ENCODE assay signal across 1 cellular context in genomic region chrX:49199906-49200771, GRCh38.
A peak's percentile ranks its signal among the peaks of the same experiment; 100 is the strongest.
TF ChIP-seq lines count a peak whose summit lies in the region.

Gene SYP, minus strand, starts transcription at chrX:49200193. Its CDS starts 7 bp downstream, at chrX:49200186.

TF ChIP-seq in K562, 482 proteins besides CTCF, POLR2A, EP300 and RAD21 (continued from another document and continues in another):
- no peak for TF ChIP-seq ZNF449 (CRISPR knock-in tag; IDR thresholded peaks at IDR 0.05)
- TF ChIP-seq ZBTB33 (CRISPR knock-in tag; IDR thresholded peaks at IDR 0.05), result peak; percentile 72
- TF ChIP-seq HES1 (IDR thresholded peaks at IDR 0.05; ENCODE audit: low read depth), result no peak
- TF ChIP-seq NR2C1 (IDR thresholded peaks at IDR 0.05), result no peak
- no peak for TF ChIP-seq NR2C1 (tag; IDR thresholded peaks at IDR 0.05)
- peak; percentile 80; the same call in 1 of the 2 replicates for TF ChIP-seq AFF4 (CRISPR knock-in tag; IDR thresholded peaks at IDR 0.05)
- TF ChIP-seq CUX1 (CRISPR knock-in tag; IDR thresholded peaks at IDR 0.05), result no peak
- no peak for TF ChIP-seq THRAP3 (IDR thresholded peaks at IDR 0.05; ENCODE audit: borderline replicate concordance)
- no peak for TF ChIP-seq HIVEP1 (CRISPR knock-in tag; IDR thresholded peaks at IDR 0.05)
- TF ChIP-seq SMAD1 (IDR thresholded peaks at IDR 0.05; ENCODE audit: low read depth, low read length, partially characterized antibody), result no peak
- no peak for TF ChIP-seq XRCC3 (IDR thresholded peaks at IDR 0.05)
- TF ChIP-seq TCFL5 (CRISPR knock-in tag; conservative IDR thresholded peaks at IDR 0.05), result no peak
- TF ChIP-seq EP400 (IDR thresholded peaks at IDR 0.05), result peak; percentile 50; the same call in 1 of the 2 replicates
- TF ChIP-seq ZNF239 (CRISPR knock-in tag; IDR thresholded peaks at IDR 0.05), result no peak
- TF ChIP-seq TAF1 (IDR thresholded peaks at IDR 0.05; ENCODE audit: control insufficient read depth, extremely low read depth, insufficient read depth, low read length, severe bottlenecking), result peak; percentile 95
- no peak for TF ChIP-seq CTCFL (IDR thresholded peaks at IDR 0.05; ENCODE audit: borderline replicate concordance, insufficient read depth, low read depth, low read length, poor library complexity, severe bottlenecking)
- no peak for TF ChIP-seq ZNF551 (CRISPR knock-in tag; IDR thresholded peaks at IDR 0.05)
- no peak for TF ChIP-seq COPS2 (conservative IDR thresholded peaks at IDR 0.05)
- TF ChIP-seq RB1 (IDR thresholded peaks at IDR 0.05; ENCODE audit: low read depth), result peak; percentile 99
- TF ChIP-seq RCOR1 (IDR thresholded peaks at IDR 0.05; ENCODE audit: borderline replicate concordance in 1 of 2, low read depth in 2 of 2, low read length in 2 of 2), result peak in 1 of 2 experiments; percentile 94; a peak in 2 of 4 replicates
- TF ChIP-seq CHD2 (IDR thresholded peaks at IDR 0.05; ENCODE audit: low read depth, low read length), result no peak
- TF ChIP-seq CAMTA2 (CRISPR knock-in tag; conservative IDR thresholded peaks at IDR 0.05), result no peak
- no peak for TF ChIP-seq U2AF2 (optimal IDR thresholded peaks at IDR 0.05; ENCODE audit: low read depth, low read length)
- no peak for TF ChIP-seq MAFG (tag; conservative IDR thresholded peaks at IDR 0.05)
- no peak for TF ChIP-seq ZNF274 (IDR thresholded peaks at IDR 0.05; ENCODE audit: borderline replicate concordance, low read depth, low read length)
- TF ChIP-seq ZBTB34 (CRISPR knock-in tag; IDR thresholded peaks at IDR 0.05), result no peak
- no peak for TF ChIP-seq IRF2 (CRISPR knock-in tag; IDR thresholded peaks at IDR 0.05)
- no peak for TF ChIP-seq IFI16 (CRISPR knock-in tag; IDR thresholded peaks at IDR 0.05)
- 0 out of 2 replicates have a peak, but pooled peaks have one; percentile 31 for TF ChIP-seq FOSL1 (tag; conservative IDR thresholded peaks at IDR 0.05)
- TF ChIP-seq LARP7 (IDR thresholded peaks at IDR 0.05), result no peak
- peak; percentile 91 for TF ChIP-seq MIER1 (IDR thresholded peaks at IDR 0.05; ENCODE audit: low read depth)
